Comparison of ENCODE assay signal across 1 cellular context in the genomic region with DNA sequence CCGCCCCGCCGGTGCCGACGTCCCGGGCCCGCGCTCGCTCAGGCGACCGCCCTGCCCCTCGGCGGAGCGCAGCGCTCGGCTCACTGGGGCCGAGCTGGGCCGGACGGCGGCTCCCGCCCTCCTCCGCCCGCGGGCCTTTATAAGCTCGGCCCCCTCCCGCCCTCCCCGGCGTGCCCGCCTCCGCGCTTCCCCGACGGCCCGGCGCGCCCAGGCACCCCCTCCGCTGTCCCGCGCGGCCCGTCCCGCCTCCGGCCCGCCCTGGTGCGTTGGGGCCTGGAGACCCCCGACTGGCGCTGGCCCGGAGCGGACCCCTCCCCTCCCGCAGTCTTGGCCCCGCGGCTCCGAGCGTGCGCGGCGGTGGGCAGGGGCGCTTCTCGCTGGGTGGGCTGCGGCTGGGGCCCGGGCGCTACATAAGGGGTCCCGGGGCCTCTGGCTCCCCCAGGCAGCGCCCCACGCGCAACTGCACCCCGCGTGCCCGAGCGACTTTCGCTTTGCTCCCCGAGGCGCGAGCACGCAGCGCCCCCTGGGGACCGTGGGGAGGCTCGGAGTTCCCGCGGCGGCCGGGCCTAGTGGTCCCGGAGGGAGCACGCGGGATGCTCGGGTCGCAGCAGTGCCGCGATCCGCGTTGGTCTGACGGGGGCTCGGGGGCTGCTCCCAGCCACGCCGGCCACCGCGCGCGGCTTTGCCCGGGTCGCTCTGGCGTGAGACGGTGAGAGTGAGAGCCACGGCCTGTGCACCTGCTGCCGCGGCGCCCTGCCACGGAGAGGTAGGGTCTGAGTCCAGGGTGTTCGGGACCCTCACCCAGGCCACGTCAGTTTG.
TF ChIP-seq lines count a peak whose summit lies in the region.

A gene with protein sequence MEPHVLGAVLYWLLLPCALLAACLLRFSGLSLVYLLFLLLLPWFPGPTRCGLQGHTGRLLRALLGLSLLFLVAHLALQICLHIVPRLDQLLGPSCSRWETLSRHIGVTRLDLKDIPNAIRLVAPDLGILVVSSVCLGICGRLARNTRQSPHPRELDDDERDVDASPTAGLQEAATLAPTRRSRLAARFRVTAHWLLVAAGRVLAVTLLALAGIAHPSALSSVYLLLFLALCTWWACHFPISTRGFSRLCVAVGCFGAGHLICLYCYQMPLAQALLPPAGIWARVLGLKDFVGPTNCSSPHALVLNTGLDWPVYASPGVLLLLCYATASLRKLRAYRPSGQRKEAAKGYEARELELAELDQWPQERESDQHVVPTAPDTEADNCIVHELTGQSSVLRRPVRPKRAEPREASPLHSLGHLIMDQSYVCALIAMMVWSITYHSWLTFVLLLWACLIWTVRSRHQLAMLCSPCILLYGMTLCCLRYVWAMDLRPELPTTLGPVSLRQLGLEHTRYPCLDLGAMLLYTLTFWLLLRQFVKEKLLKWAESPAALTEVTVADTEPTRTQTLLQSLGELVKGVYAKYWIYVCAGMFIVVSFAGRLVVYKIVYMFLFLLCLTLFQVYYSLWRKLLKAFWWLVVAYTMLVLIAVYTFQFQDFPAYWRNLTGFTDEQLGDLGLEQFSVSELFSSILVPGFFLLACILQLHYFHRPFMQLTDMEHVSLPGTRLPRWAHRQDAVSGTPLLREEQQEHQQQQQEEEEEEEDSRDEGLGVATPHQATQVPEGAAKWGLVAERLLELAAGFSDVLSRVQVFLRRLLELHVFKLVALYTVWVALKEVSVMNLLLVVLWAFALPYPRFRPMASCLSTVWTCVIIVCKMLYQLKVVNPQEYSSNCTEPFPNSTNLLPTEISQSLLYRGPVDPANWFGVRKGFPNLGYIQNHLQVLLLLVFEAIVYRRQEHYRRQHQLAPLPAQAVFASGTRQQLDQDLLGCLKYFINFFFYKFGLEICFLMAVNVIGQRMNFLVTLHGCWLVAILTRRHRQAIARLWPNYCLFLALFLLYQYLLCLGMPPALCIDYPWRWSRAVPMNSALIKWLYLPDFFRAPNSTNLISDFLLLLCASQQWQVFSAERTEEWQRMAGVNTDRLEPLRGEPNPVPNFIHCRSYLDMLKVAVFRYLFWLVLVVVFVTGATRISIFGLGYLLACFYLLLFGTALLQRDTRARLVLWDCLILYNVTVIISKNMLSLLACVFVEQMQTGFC (N-terminal part only) (minus strand): TSS at position 115 of the 819 bp plus-strand sequence. CDS start 256 bp downstream, outside the sequence.

TF ChIP-seq in K562, 482 proteins besides CTCF, POLR2A, EP300 and RAD21 (continued from another document and continues in another):
- TF ChIP-seq, protein P1, sequence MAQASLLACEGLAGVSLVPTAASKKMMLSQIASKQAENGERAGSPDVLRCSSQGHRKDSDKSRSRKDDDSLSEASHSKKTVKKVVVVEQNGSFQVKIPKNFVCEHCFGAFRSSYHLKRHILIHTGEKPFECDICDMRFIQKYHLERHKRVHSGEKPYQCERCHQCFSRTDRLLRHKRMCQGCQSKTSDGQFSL (CRISPR knock-in tag; IDR thresholded peaks at IDR 0.05) = peak; percentile 81
- TF ChIP-seq, protein P1 (tag; IDR thresholded peaks at IDR 0.05) = 0 out of 4 replicates have a peak, but pooled peaks of 1 of the 2 experiments have one; percentile 13
- TF ChIP-seq ZNF24 (IDR thresholded peaks at IDR 0.05) (no peak), ZNF780A (CRISPR knock-in tag; IDR thresholded peaks at IDR 0.05) (no peak), RNF2 (IDR thresholded peaks at IDR 0.05) (peak; percentile 77; the same call in 1 of the 2 replicates), SMAD3 (CRISPR knock-in tag; conservative IDR thresholded peaks at IDR 0.05) (no peak), FIP1L1 (IDR thresholded peaks at IDR 0.05; ENCODE audit: low read depth, low read length, poor library complexity, severe bottlenecking) (peak; percentile 96), BRCA1 (IDR thresholded peaks at IDR 0.05) (no peak), BRCA1 (CRISPR knock-in tag; IDR thresholded peaks at IDR 0.05) (peak; percentile 74; the same call in 1 of the 2 replicates), EGR1 (conservative IDR thresholded peaks at IDR 0.05) (no peak; the same call in 1 of the 2 replicates), CBFB (CRISPR knock-in tag; IDR thresholded peaks at IDR 0.05) (peak; percentile 87; the same call in 1 of the 2 replicates), ZNF184 (CRISPR knock-in tag; IDR thresholded peaks at IDR 0.05) (no peak), SRSF1 (IDR thresholded peaks at IDR 0.05; ENCODE audit: low read depth, low read length) (no peak), SETDB1 (IDR thresholded peaks at IDR 0.05; ENCODE audit: low read length) (no peak), TCF7 (IDR thresholded peaks at IDR 0.05; ENCODE audit: borderline replicate concordance) (no peak), HMG20A (CRISPR knock-in tag; conservative IDR thresholded peaks at IDR 0.05) (no peak), ZNF644 (tag; IDR thresholded peaks at IDR 0.05; ENCODE audit: low read depth) (no peak), ZNF12 (CRISPR knock-in tag; IDR thresholded peaks at IDR 0.05) (no peak; the same call in 1 of the 2 replicates), KLF10 (CRISPR knock-in tag; IDR thresholded peaks at IDR 0.05) (no peak), ZSCAN29 (IDR thresholded peaks at IDR 0.05) (no peak), TARDBP (IDR thresholded peaks at IDR 0.05) (peak; percentile 98), TCFL5 (CRISPR knock-in tag; conservative IDR thresholded peaks at IDR 0.05) (no peak), CCAR2 (IDR thresholded peaks at IDR 0.05; ENCODE audit: low read depth, low read length) (no peak), NFRKB (IDR thresholded peaks at IDR 0.05; ENCODE audit: low read depth) (no peak), FOXJ3 (CRISPR knock-in tag; IDR thresholded peaks at IDR 0.05) (no peak), ZNF551 (CRISPR knock-in tag; IDR thresholded peaks at IDR 0.05) (no peak), ZNF174 (CRISPR knock-in tag; IDR thresholded peaks at IDR 0.05) (no peak), PRMT5 (CRISPR knock-in tag; IDR thresholded peaks at IDR 0.05) (no peak), MAFG (tag; conservative IDR thresholded peaks at IDR 0.05) (no peak), CAMTA2 (CRISPR knock-in tag; conservative IDR thresholded peaks at IDR 0.05) (no peak), RBM22 (IDR thresholded peaks at IDR 0.05; ENCODE audit: low read depth, low read length, poor library complexity, severe bottlenecking) (peak; percentile 61), RUNX1 (IDR thresholded peaks at IDR 0.05; ENCODE audit: low read depth) (no peak), SMAD2 (IDR thresholded peaks at IDR 0.05; ENCODE audit: low read depth, low read length) (no peak), FOXJ2 (tag; IDR thresholded peaks at IDR 0.05) (no peak), ZFX (CRISPR knock-in tag; IDR thresholded peaks at IDR 0.05) (peak; percentile 98), ZNF232 (CRISPR knock-in tag; IDR thresholded peaks at IDR 0.05) (peak; percentile 88; the same call in 1 of the 2 replicates), FOXM1 (IDR thresholded peaks at IDR 0.05; ENCODE audit: low read depth) (no peak), FOXM1 (CRISPR knock-in tag; IDR thresholded peaks at IDR 0.05; ENCODE audit: low read depth) (no peak), CBFA2T3 (IDR thresholded peaks at IDR 0.05) (0 out of 2 replicates have a peak, but pooled peaks have one; percentile 17), RBM17 (IDR thresholded peaks at IDR 0.05; ENCODE audit: borderline replicate concordance, low read depth, low read length) (no peak), SLC30A9 (CRISPR knock-in tag; IDR thresholded peaks at IDR 0.05) (no peak)
- TF ChIP-seq, protein P2, sequence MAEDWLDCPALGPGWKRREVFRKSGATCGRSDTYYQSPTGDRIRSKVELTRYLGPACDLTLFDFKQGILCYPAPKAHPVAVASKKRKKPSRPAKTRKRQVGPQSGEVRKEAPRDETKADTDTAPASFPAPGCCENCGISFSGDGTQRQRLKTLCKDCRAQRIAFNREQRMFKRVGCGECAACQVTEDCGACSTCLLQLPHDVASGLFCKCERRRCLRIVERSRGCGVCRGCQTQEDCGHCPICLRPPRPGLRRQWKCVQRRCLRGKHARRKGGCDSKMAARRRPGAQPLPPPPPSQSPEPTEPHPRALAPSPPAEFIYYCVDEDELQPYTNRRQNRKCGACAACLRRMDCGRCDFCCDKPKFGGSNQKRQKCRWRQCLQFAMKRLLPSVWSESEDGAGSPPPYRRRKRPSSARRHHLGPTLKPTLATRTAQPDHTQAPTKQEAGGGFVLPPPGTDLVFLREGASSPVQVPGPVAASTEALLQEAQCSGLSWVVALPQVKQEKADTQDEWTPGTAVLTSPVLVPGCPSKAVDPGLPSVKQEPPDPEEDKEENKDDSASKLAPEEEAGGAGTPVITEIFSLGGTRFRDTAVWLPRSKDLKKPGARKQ (CRISPR knock-in tag; IDR thresholded peaks at IDR 0.05) = peak; percentile 56; the same call in 1 of the 2 replicates
- TF ChIP-seq, protein P3, sequence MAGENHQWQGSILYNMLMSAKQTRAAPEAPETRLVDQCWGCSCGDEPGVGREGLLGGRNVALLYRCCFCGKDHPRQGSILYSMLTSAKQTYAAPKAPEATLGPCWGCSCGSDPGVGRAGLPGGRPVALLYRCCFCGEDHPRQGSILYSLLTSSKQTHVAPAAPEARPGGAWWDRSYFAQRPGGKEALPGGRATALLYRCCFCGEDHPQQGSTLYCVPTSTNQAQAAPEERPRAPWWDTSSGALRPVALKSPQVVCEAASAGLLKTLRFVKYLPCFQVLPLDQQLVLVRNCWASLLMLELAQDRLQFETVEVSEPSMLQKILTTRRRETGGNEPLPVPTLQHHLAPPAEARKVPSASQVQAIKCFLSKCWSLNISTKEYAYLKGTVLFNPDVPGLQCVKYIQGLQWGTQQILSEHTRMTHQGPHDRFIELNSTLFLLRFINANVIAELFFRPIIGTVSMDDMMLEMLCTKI (IDR thresholded peaks at IDR 0.05; ENCODE audit: partially characterized antibody) = no peak
- TF ChIP-seq, protein P4, sequence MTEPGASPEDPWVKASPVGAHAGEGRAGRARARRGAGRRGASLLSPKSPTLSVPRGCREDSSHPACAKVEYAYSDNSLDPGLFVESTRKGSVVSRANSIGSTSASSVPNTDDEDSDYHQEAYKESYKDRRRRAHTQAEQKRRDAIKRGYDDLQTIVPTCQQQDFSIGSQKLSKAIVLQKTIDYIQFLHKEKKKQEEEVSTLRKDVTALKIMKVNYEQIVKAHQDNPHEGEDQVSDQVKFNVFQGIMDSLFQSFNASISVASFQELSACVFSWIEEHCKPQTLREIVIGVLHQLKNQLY (CRISPR knock-in tag; conservative IDR thresholded peaks at IDR 0.05) = 0 out of 4 replicates have a peak, but pooled peaks of 1 of the 2 experiments have one; percentile 72
- TF ChIP-seq, protein P5, sequence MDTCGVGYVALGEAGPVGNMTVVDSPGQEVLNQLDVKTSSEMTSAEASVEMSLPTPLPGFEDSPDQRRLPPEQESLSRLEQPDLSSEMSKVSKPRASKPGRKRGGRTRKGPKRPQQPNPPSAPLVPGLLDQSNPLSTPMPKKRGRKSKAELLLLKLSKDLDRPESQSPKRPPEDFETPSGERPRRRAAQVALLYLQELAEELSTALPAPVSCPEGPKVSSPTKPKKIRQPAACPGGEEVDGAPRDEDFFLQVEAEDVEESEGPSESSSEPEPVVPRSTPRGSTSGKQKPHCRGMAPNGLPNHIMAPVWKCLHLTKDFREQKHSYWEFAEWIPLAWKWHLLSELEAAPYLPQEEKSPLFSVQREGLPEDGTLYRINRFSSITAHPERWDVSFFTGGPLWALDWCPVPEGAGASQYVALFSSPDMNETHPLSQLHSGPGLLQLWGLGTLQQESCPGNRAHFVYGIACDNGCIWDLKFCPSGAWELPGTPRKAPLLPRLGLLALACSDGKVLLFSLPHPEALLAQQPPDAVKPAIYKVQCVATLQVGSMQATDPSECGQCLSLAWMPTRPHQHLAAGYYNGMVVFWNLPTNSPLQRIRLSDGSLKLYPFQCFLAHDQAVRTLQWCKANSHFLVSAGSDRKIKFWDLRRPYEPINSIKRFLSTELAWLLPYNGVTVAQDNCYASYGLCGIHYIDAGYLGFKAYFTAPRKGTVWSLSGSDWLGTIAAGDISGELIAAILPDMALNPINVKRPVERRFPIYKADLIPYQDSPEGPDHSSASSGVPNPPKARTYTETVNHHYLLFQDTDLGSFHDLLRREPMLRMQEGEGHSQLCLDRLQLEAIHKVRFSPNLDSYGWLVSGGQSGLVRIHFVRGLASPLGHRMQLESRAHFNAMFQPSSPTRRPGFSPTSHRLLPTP (IDR thresholded peaks at IDR 0.05; ENCODE audit: borderline replicate concordance, extremely low read depth, insufficient read length) = no peak
- TF ChIP-seq, protein P6, sequence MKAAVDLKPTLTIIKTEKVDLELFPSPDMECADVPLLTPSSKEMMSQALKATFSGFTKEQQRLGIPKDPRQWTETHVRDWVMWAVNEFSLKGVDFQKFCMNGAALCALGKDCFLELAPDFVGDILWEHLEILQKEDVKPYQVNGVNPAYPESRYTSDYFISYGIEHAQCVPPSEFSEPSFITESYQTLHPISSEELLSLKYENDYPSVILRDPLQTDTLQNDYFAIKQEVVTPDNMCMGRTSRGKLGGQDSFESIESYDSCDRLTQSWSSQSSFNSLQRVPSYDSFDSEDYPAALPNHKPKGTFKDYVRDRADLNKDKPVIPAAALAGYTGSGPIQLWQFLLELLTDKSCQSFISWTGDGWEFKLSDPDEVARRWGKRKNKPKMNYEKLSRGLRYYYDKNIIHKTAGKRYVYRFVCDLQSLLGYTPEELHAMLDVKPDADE (conservative IDR thresholded peaks at IDR 0.05; ENCODE audit: control insufficient read depth, low read depth, low read length) = peak; percentile 36
- TF ChIP-seq, protein P7, sequence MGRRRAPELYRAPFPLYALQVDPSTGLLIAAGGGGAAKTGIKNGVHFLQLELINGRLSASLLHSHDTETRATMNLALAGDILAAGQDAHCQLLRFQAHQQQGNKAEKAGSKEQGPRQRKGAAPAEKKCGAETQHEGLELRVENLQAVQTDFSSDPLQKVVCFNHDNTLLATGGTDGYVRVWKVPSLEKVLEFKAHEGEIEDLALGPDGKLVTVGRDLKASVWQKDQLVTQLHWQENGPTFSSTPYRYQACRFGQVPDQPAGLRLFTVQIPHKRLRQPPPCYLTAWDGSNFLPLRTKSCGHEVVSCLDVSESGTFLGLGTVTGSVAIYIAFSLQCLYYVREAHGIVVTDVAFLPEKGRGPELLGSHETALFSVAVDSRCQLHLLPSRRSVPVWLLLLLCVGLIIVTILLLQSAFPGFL (CRISPR knock-in tag; IDR thresholded peaks at IDR 0.05) = no peak
- TF ChIP-seq, protein P8, sequence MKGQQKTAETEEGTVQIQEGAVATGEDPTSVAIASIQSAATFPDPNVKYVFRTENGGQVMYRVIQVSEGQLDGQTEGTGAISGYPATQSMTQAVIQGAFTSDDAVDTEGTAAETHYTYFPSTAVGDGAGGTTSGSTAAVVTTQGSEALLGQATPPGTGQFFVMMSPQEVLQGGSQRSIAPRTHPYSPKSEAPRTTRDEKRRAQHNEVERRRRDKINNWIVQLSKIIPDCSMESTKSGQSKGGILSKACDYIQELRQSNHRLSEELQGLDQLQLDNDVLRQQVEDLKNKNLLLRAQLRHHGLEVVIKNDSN (CRISPR knock-in tag; IDR thresholded peaks at IDR 0.05) = peak; percentile 18; the same call in 1 of the 2 replicates
- TF ChIP-seq, protein P9, sequence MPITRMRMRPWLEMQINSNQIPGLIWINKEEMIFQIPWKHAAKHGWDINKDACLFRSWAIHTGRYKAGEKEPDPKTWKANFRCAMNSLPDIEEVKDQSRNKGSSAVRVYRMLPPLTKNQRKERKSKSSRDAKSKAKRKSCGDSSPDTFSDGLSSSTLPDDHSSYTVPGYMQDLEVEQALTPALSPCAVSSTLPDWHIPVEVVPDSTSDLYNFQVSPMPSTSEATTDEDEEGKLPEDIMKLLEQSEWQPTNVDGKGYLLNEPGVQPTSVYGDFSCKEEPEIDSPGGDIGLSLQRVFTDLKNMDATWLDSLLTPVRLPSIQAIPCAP (CRISPR knock-in tag; IDR thresholded peaks at IDR 0.05; ENCODE audit: borderline replicate concordance) = peak; percentile 93; the same call in 1 of the 2 replicates
